Comparison of ENCODE assay signal across 16 cellular contexts in the genomic region with DNA sequence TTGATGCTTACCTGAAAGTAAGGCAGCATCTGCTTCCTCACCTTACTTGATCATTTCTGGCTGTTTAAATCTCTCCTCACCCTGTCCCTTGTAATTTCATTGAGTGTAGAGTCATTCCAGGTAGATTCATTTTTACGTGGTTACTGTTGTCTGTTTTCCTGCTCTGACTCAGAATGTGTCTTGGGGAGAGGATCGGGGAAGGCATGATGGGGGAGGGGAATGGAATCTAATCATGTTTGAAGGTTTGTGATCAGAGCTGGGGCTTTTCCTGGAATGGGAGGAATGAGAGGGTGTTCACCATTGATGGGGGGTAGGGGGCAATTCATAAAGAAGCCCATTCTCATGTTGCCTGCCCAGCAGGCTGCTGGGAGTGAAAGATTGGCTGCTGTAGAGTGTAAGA. TPM values are rescaled to one million over a fixed set of nuclear protein-coding genes. Genes with fewer than 3 reads are reported as not detected.
DNase-seq lines count a peak whose midpoint lies in the region; ATAC-seq and TF ChIP-seq lines count a peak whose summit lies in the region.
"Had no signal": no experiment of that assay in that cellular context is flagged by ENCODE, and none has a peak within 500 bp of the region (broad histone marks: within the 10 kb centered on the region; RNA-seq: fewer than 3 reads in every experiment).

No MANE protein-coding gene starts in this region.

- peak overlapping the region; percentile 22 for H3K4me3 Mint-ChIP-seq in natural killer cell

- peaks cover 28% of the 10 kb centered on the region for H3F3A ChIP-seq in GM23248 (ENCODE audit: insufficient read depth)

- H3K9me3 ChIP-seq in GM23248 (ENCODE audit: low read depth) (no peaks in the 10 kb centered on the region), OCI-LY3 (ENCODE audit: insufficient read depth, low read length) (no peaks in the 10 kb centered on the region)
- H3K9me3 ChIP-seq: heart left ventricle had no signal

- in situ Hi-C loops in GM23248 (cut with MboI), result no loop called here

- ATAC-seq in natural killer cell (no peak), HG02884 (IDR thresholded peaks at IDR 0.05; ENCODE audit: unreplicated experiment) (no peak)
- ATAC-seq: heart left ventricle had no signal

- H2AFZ ChIP-seq in GM23248 (no peak overlapping the region), OCI-LY3 (ENCODE audit: low read depth, low read length) (no peak overlapping the region)

- no peaks in the 10 kb centered on the region for H3K9me2 ChIP-seq in GM23248 (ENCODE audit: insufficient read depth)

- H3K27me3 Mint-ChIP-seq in natural killer cell (ENCODE audit: low read depth in 2 of 2), result no peaks in the 10 kb centered on the region
- H3K27me3 Mint-ChIP-seq: progenitor cell of endocrine pancreas had no signal

- H4K20me1 ChIP-seq in GM23248 (ENCODE audit: insufficient read depth) (peaks cover 5% of the 10 kb centered on the region; the same call in 1 of the 2 replicates), OCI-LY3 (ENCODE audit: insufficient read depth, low read length) (peaks cover 27% of the 10 kb centered on the region)

- H3K4me3 ChIP-seq in GM23248, result peak overlapping the region; percentile 13; the same call in 1 of the 2 replicates
- peak overlapping the region; percentile 20 for H3K4me3 ChIP-seq in OCI-LY3 (ENCODE audit: low read length)
- H3K4me3 ChIP-seq in foreskin fibroblast (ENCODE audit: low read depth in 1 of 2, low read length in 2 of 2), result no peak overlapping the region
- H3K4me3 ChIP-seq: heart left ventricle, lung had no signal

- H3K27ac ChIP-seq in GM23248 (peak overlapping the region; percentile 41), OCI-LY3 (ENCODE audit: low read length) (peak overlapping the region; percentile 83)
- H3K27ac ChIP-seq: heart left ventricle, HL-60, WERI-Rb-1 had no signal

- H3K27me3 ChIP-seq in GM23248 (replicated peaks; ENCODE audit: insufficient read depth) (no peaks in the 10 kb centered on the region), OCI-LY3 (ENCODE audit: low read depth, low read length) (no peaks in the 10 kb centered on the region)
- H3K27me3 ChIP-seq: heart left ventricle had no signal

- 3% methylated on average over 2 of the region's 2 CpGs for WGBS in GM23248 (ENCODE audit: low coverage in 1 of 2, low lambda C conversion rate in 2 of 2, missing lambda C conversion rate in 2 of 2), 2 experiments

- TF ChIP-seq CTCF in OCI-LY3 (IDR thresholded peaks at IDR 0.05; ENCODE audit: low read depth, low read length), result no peak
- TF ChIP-seq CTCF in natural killer cell (IDR thresholded peaks at IDR 0.05), result no peak
- TF ChIP-seq CTCF in foreskin fibroblast (IDR thresholded peaks at IDR 0.05; ENCODE audit: low read depth, low read length), result no peak

- H3K36me3 ChIP-seq in GM23248 (ENCODE audit: low read depth), result peaks cover 79% of the 10 kb centered on the region
- peaks cover 56% of the 10 kb centered on the region for H3K36me3 ChIP-seq in OCI-LY3 (replicated peaks; ENCODE audit: low read depth, low read length)

- intact Hi-C loops in natural killer cell (cut with micrococcal nuclease) (no loop called here), head of caudate nucleus (cut with DNase I) (no loop called here)

- peak; percentile 71 for DNase-seq in GM23248
- peak; percentile 41 for DNase-seq in astrocyte of the hippocampus (ENCODE audit: low read depth, low spot score)
- DNase-seq in natural killer cell, result no peak
- DNase-seq in foreskin fibroblast, result no peak
- DNase-seq in head of caudate nucleus, result no peak
- DNase-seq: heart left ventricle; MV-4-11; NCI-H524 treated with DMSO at 0.1 percent for 48 hours; SHP77 treated with DMSO at 0.1 percent for 48 hours; stimulated activated CD4-positive, alpha-beta T cell treated with anti-CD3 and anti-CD28 coated beads, Interleukin-4, amount 100 ng/mL, for 24 hours; WERI-Rb-1 had no signal

- peaks cover 31% of the 10 kb centered on the region for H3K36me3 Mint-ChIP-seq in natural killer cell

- peaks cover 65% of the 10 kb centered on the region for H3K79me2 ChIP-seq in GM23248 (ENCODE audit: insufficient read depth)
- H3K79me2 ChIP-seq in OCI-LY3 (ENCODE audit: low read length), result peaks cover 12% of the 10 kb centered on the region

- peak overlapping the region; percentile 93 to 96 for H3K27ac Mint-ChIP-seq in natural killer cell
- H3K27ac Mint-ChIP-seq: progenitor cell of endocrine pancreas had no signal

- peaks cover 59 to 83% of the 10 kb centered on the region in 2 donors for H3K4me1 Mint-ChIP-seq in natural killer cell

- H3K4me2 ChIP-seq in GM23248 (ENCODE audit: unreplicated experiment) (no peak overlapping the region), OCI-LY3 (ENCODE audit: low read length) (peak overlapping the region; percentile 63)

- H3K9ac ChIP-seq in GM23248 (0 out of 2 replicates have a peak overlapping the region, but pooled peaks have one; percentile 2), OCI-LY3 (ENCODE audit: low read length) (peak overlapping the region; percentile 35; the same call in 1 of the 2 replicates)

- H3K4me1 ChIP-seq in GM23248 (ENCODE audit: insufficient read depth), result peaks cover 17% of the 10 kb centered on the region
- peaks cover 46% of the 10 kb centered on the region for H3K4me1 ChIP-seq in OCI-LY3 (ENCODE audit: low read length)

- no peaks in the 10 kb centered on the region for H3K9me3 Mint-ChIP-seq in natural killer cell

RNA-seq across cellular contexts. Expression of a gene that starts 18.7 kb away (rescaled TPM):
- total RNA-seq in GM23248 (2014; rRNA removed; shearing (Covaris generic)), result 75.6 and 87.1 TPM in 2 replicates
- polyA plus RNA-seq in GM23248 (2016; fragmentation: Nextera tagmentation; extraction: Ambion mirVana), result 30.6 and 31.4 TPM in 2 replicates
- total RNA-seq in natural killer cell, result 100 to 1,000 TPM; 153 to 161 (median 160) TPM

RNA-seq across cellular contexts. Expression of a gene that starts 18.9 kb away (rescaled TPM):
- 23.1 and 26.9 TPM in 2 replicates for total RNA-seq in GM23248 (2014; rRNA removed; shearing (Covaris generic))
- polyA plus RNA-seq in GM23248 (2016; fragmentation: Nextera tagmentation; extraction: Ambion mirVana), result 66.3 and 73.0 TPM in 2 replicates
- total RNA-seq in natural killer cell, result 1 to 10 TPM; 5.2 to 7.0 (median 5.9) TPM

RNA-seq across cellular contexts. Expression of a gene that starts 22.5 kb away (rescaled TPM):
- 44.4 and 61.5 TPM in 2 replicates for total RNA-seq in GM23248 (2014; rRNA removed; shearing (Covaris generic))
- 24.3 and 25.5 TPM in 2 replicates for polyA plus RNA-seq in GM23248 (2016; fragmentation: Nextera tagmentation; extraction: Ambion mirVana)
- 100 to 1,000 TPM; 157 to 161 (median 159) TPM for total RNA-seq in natural killer cell

RNA-seq across cellular contexts. Expression of a gene that starts 48.5 kb away (rescaled TPM):
- 26.8 and 50.0 TPM in 2 replicates for total RNA-seq in GM23248 (2014; rRNA removed; shearing (Covaris generic))
- 27.4 and 30.9 TPM in 2 replicates for polyA plus RNA-seq in GM23248 (2016; fragmentation: Nextera tagmentation; extraction: Ambion mirVana)
- total RNA-seq in natural killer cell, result 10 to 100 TPM; 64.7 to 73.8 (median 65.4) TPM

Comparison
In these comparisons a context has a peak if more than half of its experiments do, and no peak if none do; other contexts are left out.
1. DNase-seq: peak in GM23248 (single experiment) and astrocyte of the hippocampus (single experiment); none in natural killer cell (single experiment), foreskin fibroblast (0 of 2) and head of caudate nucleus (0 of 42).
2. H3K4me3 ChIP-seq: peak in GM23248 (single experiment) and OCI-LY3 (single experiment); none in foreskin fibroblast (0 of 2).